8 cellular contexts compared by ENCODE assay signal in genomic region chr16:29961479-29962343, GRCh38. TPM values are rescaled to one million over a fixed set of nuclear protein-coding genes. Genes with fewer than 3 reads are reported as not detected.
DNase-seq lines count a peak whose midpoint lies in the region; ATAC-seq and TF ChIP-seq lines count a peak whose summit lies in the region.

Gene TMEM219, plus strand, starts transcription at chr16:29962079. Its CDS starts 1,065 bp downstream, at chr16:29963144.

- H3K4me1 Mint-ChIP-seq in activated T-cell treated with anti-CD3 and anti-CD28 coated beads, Interleukin-2, amount 50 U/mL, for 4 hours (ENCODE audit: low read depth) = peaks cover 17% of the 10 kb centered on the region

- POLR2A ChIA-PET in Panc1 (lab: Charles Lee) = interaction anchor here (0.5 to 1.6 kb wide), 7 partner anchors 12 to 123 kb away, joined by 3 to 12 read pairs (median 5); partner anchors contain the start of gene TAOK2

- in situ Hi-C loops in Panc1 (cut with HindIII; ENCODE audit: low pct_unique_long_range_greater_than_20kb, low sequenced_read_pairs) = no loop called here

- TF ChIP-seq CTCF in Panc1 (IDR thresholded peaks at IDR 0.05) (no peak), esophagus muscularis mucosa (IDR thresholded peaks at IDR 0.05) (peak; percentile 33 to 59 (median 59))

- peaks cover 1% of the 10 kb centered on the region for H3K36me3 Mint-ChIP-seq in activated T-cell treated with anti-CD3 and anti-CD28 coated beads, Interleukin-2, amount 50 U/mL, for 4 hours (ENCODE audit: insufficient read depth)

- under 1% methylated on average over 45 of the region's 75 CpGs for WGBS in esophagus muscularis mucosa

- H3K27me3 Mint-ChIP-seq in activated T-cell treated with anti-CD3 and anti-CD28 coated beads, Interleukin-2, amount 50 U/mL, for 4 hours (ENCODE audit: low read depth) = no peaks in the 10 kb centered on the region

- H3K9me3 ChIP-seq in Panc1 (ENCODE audit: control insufficient read depth, insufficient read depth, low read depth, low read length) = no peaks in the 10 kb centered on the region
- no peaks in the 10 kb centered on the region for H3K9me3 ChIP-seq in esophagus muscularis mucosa

- H3K4me3 ChIP-seq in Panc1 (ENCODE audit: low read depth in 2 of 2, low read length in 2 of 2) = peak within 1 kb of the TSS; percentile 69 to 72
- H3K4me3 ChIP-seq in esophagus muscularis mucosa = peak within 1 kb of the TSS; percentile 73 to 95 (median 80)

- DNase-seq in DMS 273 (lab: John Stamatoyannopoulos, UW; ENCODE audit: unreplicated experiment) = peak; percentile 97
- DNase-seq in Panc1 (ENCODE audit: low read depth, low spot score) = peak; percentile 64
- DNase-seq in activated T-cell treated with anti-CD3 and anti-CD28 coated beads, Interleukin-2, amount 50 U/mL, for 4 hours = peak; percentile 92
- DNase-seq in esophagus muscularis mucosa (ENCODE audit: extremely low spot score) = peak; percentile 96
- peak; percentile 93 for DNase-seq in myocyte (ENCODE audit: low read depth)
- DNase-seq in stimulated activated CD8-positive, alpha-beta memory T cell treated with anti-CD3 and anti-CD28 coated beads, Interleukin-7, amount 100 ng/mL, for 48 hours (ENCODE audit: extremely low read depth in 1 of 2, low read depth in 1 of 2) = peak; percentile 76 to 90

- TSS peak; percentile 92 for BruUV-seq in Panc1 (replicated peaks; lab: Mats Ljungman, UMichigan)

- H3K27me3 ChIP-seq in Panc1 (ENCODE audit: control insufficient read depth, insufficient read depth, low read length) (no peaks in the 10 kb centered on the region), esophagus muscularis mucosa (no peaks in the 10 kb centered on the region)

- peak; percentile 26 for TF ChIP-seq POLR2A in esophagus muscularis mucosa (IDR thresholded peaks at IDR 0.05; ENCODE audit: low read depth)

- intact Hi-C loops in Panc1 (cut with micrococcal nuclease; ENCODE audit: unreplicated experiment) (loop anchor here (2.0 kb wide), 1 partner anchor 17 kb away; no protein-coding TSS in a partner anchor), esophagus muscularis mucosa (cut with DNase I) (loop anchor here (5.0 kb wide), 1 partner anchor 34 kb away; the partner anchor contains the start of gene KCTD13)

- TF ChIP-seq EP300 in Ishikawa (IDR thresholded peaks at IDR 0.05; ENCODE audit: borderline replicate concordance) (0 out of 2 replicates have a peak, but pooled peaks have one; percentile 14), esophagus muscularis mucosa (IDR thresholded peaks at IDR 0.05) (no peak)

- H3K4me1 ChIP-seq in Panc1 (ENCODE audit: control insufficient read depth, insufficient read depth, low read length) (peaks cover 15% of the 10 kb centered on the region), esophagus muscularis mucosa (peaks cover 8 to 34% (median 25%) of the 10 kb centered on the region in 4 donors)

- no peak; the same call in 1 of the 2 replicates for TF ChIP-seq RAD21 in Ishikawa (IDR thresholded peaks at IDR 0.05; ENCODE audit: low read depth)

- CTCF ChIA-PET in Panc1 (lab: Charles Lee) = interaction anchor here (1.2 kb wide), 1 partner anchor 45 kb away, joined by 5 read pairs; no protein-coding TSS in a partner anchor

- ATAC-seq in GM21528 (IDR thresholded peaks at IDR 0.05; ENCODE audit: low FRiP score, unreplicated experiment) = peak; percentile 75
- peak; percentile 97 for ATAC-seq in Panc1
- ATAC-seq in activated T-cell treated with anti-CD3 and anti-CD28 coated beads, Interleukin-2, amount 50 U/mL, for 4 hours = peak; percentile 88 to 94

- peak within 1 kb of the TSS; percentile 94 for H3K27ac ChIP-seq in Panc1 (ENCODE audit: low read length)
- H3K27ac ChIP-seq in esophagus muscularis mucosa (replicated peaks in 1 of 4) = peak within 1 kb of the TSS; percentile 92 to 95 (median 94)

- no peaks in the 10 kb centered on the region for H3K9me3 Mint-ChIP-seq in activated T-cell treated with anti-CD3 and anti-CD28 coated beads, Interleukin-2, amount 50 U/mL, for 4 hours

- H3K36me3 ChIP-seq in Panc1 (ENCODE audit: control insufficient read depth, insufficient read depth, low read length) (no peaks in the 10 kb centered on the region), esophagus muscularis mucosa (peaks cover 0 to 26% (median 6%) of the 10 kb centered on the region in 4 donors)

- peak within 1 kb of the TSS; percentile 85 for H3K4me3 Mint-ChIP-seq in activated T-cell treated with anti-CD3 and anti-CD28 coated beads, Interleukin-2, amount 50 U/mL, for 4 hours

TF ChIP-seq in Ishikawa, 13 proteins besides CTCF, POLR2A, EP300 and RAD21:
- peak; percentile 43 for TF ChIP-seq YY1 (IDR thresholded peaks at IDR 0.05; ENCODE audit: low read depth)
- TF ChIP-seq, protein P1, sequence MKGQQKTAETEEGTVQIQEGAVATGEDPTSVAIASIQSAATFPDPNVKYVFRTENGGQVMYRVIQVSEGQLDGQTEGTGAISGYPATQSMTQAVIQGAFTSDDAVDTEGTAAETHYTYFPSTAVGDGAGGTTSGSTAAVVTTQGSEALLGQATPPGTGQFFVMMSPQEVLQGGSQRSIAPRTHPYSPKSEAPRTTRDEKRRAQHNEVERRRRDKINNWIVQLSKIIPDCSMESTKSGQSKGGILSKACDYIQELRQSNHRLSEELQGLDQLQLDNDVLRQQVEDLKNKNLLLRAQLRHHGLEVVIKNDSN (IDR thresholded peaks at IDR 0.05) = no peak
- TF ChIP-seq NFIC (IDR thresholded peaks at IDR 0.05) = no peak
- TF ChIP-seq TAF1 (IDR thresholded peaks at IDR 0.05; ENCODE audit: low read depth) = peak; percentile 51
- TF ChIP-seq EGR1 (IDR thresholded peaks at IDR 0.05) = peak; percentile 56
- TF ChIP-seq CREB1 (IDR thresholded peaks at IDR 0.05; ENCODE audit: low read depth) = peak; percentile 40; the same call in 1 of the 2 replicates
- peak; percentile 88 for TF ChIP-seq ZBTB7A (IDR thresholded peaks at IDR 0.05; ENCODE audit: low read depth)
- TF ChIP-seq MAX (IDR thresholded peaks at IDR 0.05) = peak; percentile 76
- TF ChIP-seq CEBPB (IDR thresholded peaks at IDR 0.05) = no peak
- TF ChIP-seq REST (IDR thresholded peaks at IDR 0.05; ENCODE audit: low read depth) = no peak
- TF ChIP-seq FOXM1 (IDR thresholded peaks at IDR 0.05; ENCODE audit: borderline replicate concordance, low read depth) = no peak
- TF ChIP-seq TCF12 (IDR thresholded peaks at IDR 0.05; ENCODE audit: low read depth) = no peak
- no peak for TF ChIP-seq TEAD4 (IDR thresholded peaks at IDR 0.05)

RNA-seq across cellular contexts. Expression of gene TMEM219, which starts in this region (rescaled TPM):
- total RNA-seq in Panc1 (2021; ENCODE audit: unreplicated experiment) = 161 TPM
- polyA plus RNA-seq in Panc1 (2012; ENCODE audit: insufficient read length) = 219 TPM
- 10 to 100 TPM; 19.3 to 30.8 (median 27.7) TPM for total RNA-seq in activated T-cell treated with anti-CD3 and anti-CD28 coated beads, Interleukin-2, amount 50 U/mL, for 4 hours
- total RNA-seq in esophagus muscularis mucosa = 100 to 1,000 TPM in 3 of 4 donors, 10 to 100 TPM in 1; 96.8 to 114 (median 105) TPM
- 89.8 and 92.2 TPM in 2 replicates for total RNA-seq in myocyte
- polyA plus RNA-seq in myocyte (2012) = 151 TPM

Comparison
In these comparisons a context has a peak if more than half of its experiments do, and no peak if none do; other contexts are left out.
1. Peak in every context shown above with its lines: DNase-seq, ATAC-seq, H3K4me3 ChIP-seq and H3K27ac ChIP-seq.